ENCODE assay signal across 16 cellular contexts in the genomic region with DNA sequence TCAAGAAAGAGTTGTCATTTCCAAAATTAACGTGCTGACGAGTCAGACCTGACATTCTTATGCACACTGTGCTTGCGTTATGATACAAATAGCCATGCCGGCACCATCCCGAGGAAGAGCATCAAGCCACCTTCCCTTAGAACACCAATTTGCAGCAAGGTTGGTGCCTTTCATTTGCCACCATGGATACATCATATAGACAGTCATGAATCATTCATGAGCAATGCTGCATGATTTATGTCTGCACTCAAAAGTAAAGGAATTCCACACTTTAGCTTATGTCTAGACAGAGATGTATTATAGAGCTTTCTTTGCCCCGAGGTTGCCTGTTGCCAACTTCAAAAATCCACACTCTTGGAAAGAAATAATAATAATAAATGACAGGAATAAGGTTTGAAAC.
"Had no signal": no experiment of that assay in that cellular context is flagged by ENCODE, and none has a peak within 500 bp of the region (broad histone marks: within the 10 kb centered on the region; RNA-seq: fewer than 3 reads in every experiment).

No MANE protein-coding gene starts in this region.

- FAIRE-seq: islet of Langerhans, pancreas had no signal

- H3K9me3 Mint-ChIP-seq: activated naive CD8-positive, alpha-beta T cell treated with anti-CD3 and anti-CD28 coated beads, Interleukin-2, amount 50 U/mL, for 24 hours; stimulated activated naive CD8-positive, alpha-beta T cell treated with anti-CD3 and anti-CD28 coated beads, Interleukin-15, amount 100 ng/mL, for 72 hours had no signal

- DNase-seq: activated CD4-positive, alpha-beta T cell treated with anti-CD3 and anti-CD28 coated beads for 48 hours; activated CD8-positive, alpha-beta memory T cell treated with anti-CD3 and anti-CD28 coated beads, Interleukin-2, amount 50 U/mL, for 48 hours; activated CD8-positive, alpha-beta T cell treated with anti-CD3 and anti-CD28 coated beads, Interleukin-2, amount 10 ng/mL, durations not matched to agents 7 days and 5 days; activated naive CD4-positive, alpha-beta T cell treated with Interleukin-2 at 50 U/mL for 16 hours; activated naive CD8-positive, alpha-beta T cell treated with anti-CD3 and anti-CD28 coated beads, Interleukin-2, amount 50 U/mL, for 24 hours; cerebellar nuclear complex; dermis blood vessel endothelial cell; pancreas; stimulated activated CD4-positive, alpha-beta T cell treated with anti-CD3 and anti-CD28 coated beads, Interleukin-4, amount 100 ng/mL, for 4 hours; stimulated activated naive CD8-positive, alpha-beta T cell treated with anti-CD3 and anti-CD28 coated beads, Interleukin-15, amount 100 ng/mL, for 72 hours; T-helper 9 cell; testis had no signal

- H3K4me3 ChIP-seq: esophagus muscularis mucosa, pancreas, testis had no signal

- ATAC-seq: activated CD8-positive, alpha-beta T cell treated with anti-CD3 and anti-CD28 coated beads, Interleukin-2, amount 10 ng/mL, durations not matched to agents 7 days and 5 days; activated naive CD8-positive, alpha-beta T cell treated with anti-CD3 and anti-CD28 coated beads, Interleukin-2, amount 50 U/mL, for 24 hours; left lobe of liver; pancreas; stimulated activated naive CD8-positive, alpha-beta T cell treated with anti-CD3 and anti-CD28 coated beads, Interleukin-15, amount 100 ng/mL, for 72 hours had no signal

- H3K36me3 ChIP-seq: esophagus muscularis mucosa, pancreas had no signal

- H3K9me3 ChIP-seq: esophagus muscularis mucosa, pancreas, testis had no signal

- H3K4me3 Mint-ChIP-seq: activated CD8-positive, alpha-beta T cell treated with anti-CD3 and anti-CD28 coated beads, Interleukin-2, amount 10 ng/mL, durations not matched to agents 7 days and 5 days; activated naive CD8-positive, alpha-beta T cell treated with anti-CD3 and anti-CD28 coated beads, Interleukin-2, amount 50 U/mL, for 24 hours; stimulated activated naive CD8-positive, alpha-beta T cell treated with anti-CD3 and anti-CD28 coated beads, Interleukin-15, amount 100 ng/mL, for 72 hours had no signal

- H3K27ac ChIP-seq: esophagus muscularis mucosa, pancreas, testis, VCaP had no signal

- H3K4me1 ChIP-seq: esophagus muscularis mucosa, pancreas, testis had no signal

- H3K27ac Mint-ChIP-seq: activated CD8-positive, alpha-beta T cell treated with anti-CD3 and anti-CD28 coated beads, Interleukin-2, amount 10 ng/mL, durations not matched to agents 7 days and 5 days; activated naive CD8-positive, alpha-beta T cell treated with anti-CD3 and anti-CD28 coated beads, Interleukin-2, amount 50 U/mL, for 24 hours; stimulated activated naive CD8-positive, alpha-beta T cell treated with anti-CD3 and anti-CD28 coated beads, Interleukin-15, amount 100 ng/mL, for 72 hours had no signal

- H3K27me3 ChIP-seq: esophagus muscularis mucosa, pancreas, testis had no signal
